In the genomic region with DNA sequence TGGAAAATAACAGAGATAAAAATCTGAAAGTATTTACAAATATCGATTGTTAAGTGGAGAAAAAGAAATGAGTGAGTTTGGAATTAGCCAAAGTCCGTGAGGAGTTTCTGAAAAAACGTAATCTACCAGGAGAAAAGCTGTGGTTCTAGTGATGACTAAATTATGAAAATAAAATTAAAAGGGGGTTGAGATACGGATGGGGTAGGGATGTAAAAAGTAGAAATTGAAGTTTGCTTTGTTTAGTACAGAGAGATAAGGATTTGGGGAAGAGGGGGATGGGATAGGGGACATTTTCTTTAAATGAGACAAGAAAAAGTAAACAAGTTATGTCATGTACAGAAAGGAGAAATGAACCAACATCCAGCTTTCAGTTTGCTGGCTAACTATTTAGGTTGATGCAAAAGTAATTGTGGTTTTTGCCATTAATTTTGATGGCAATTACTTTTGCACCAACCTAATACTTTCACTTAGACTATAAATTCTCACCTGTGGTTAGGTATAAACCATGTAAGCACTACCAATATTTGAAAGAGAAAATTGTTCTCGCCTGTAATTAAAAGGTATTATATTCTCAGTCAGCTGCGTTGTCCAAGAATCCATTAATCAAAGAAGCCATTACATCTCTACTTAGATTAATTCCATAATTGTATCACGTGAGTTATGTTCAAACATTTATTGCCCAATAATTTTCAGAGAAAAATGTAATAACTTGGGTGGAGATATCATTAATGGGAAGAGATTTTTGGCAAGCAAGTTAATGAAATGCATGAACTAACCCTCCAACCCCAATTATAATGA, we compare ENCODE assay signal across 20 cellular contexts.
DNase-seq lines count a peak whose midpoint lies in the region; ATAC-seq, FAIRE-seq and TF ChIP-seq lines count a peak whose summit lies in the region.
"Had no signal": no experiment of that assay in that cellular context is flagged by ENCODE, and none has a peak within 500 bp of the region (broad histone marks: within the 10 kb centered on the region; RNA-seq: fewer than 3 reads in every experiment).

No MANE protein-coding gene starts in this region.

- H3K4me2 ChIP-seq in HepG2 (ENCODE audit: low read depth, low read length): peak overlapping the region; percentile 59
- H3K4me2 ChIP-seq: A549; BLaER1 treated with 17β-estradiol and CSF1 and Interleukin-3, amounts not matched to agents 10 nM and 100 nM had no signal

- TF ChIP-seq CTCF in VCaP (conservative IDR thresholded peaks at IDR 0.05): no peak
- TF ChIP-seq CTCF in HepG2 (CRISPR knock-in tag; IDR thresholded peaks at IDR 0.05): no peak

- TF ChIP-seq RAD21 in HepG2 (CRISPR knock-in tag; IDR thresholded peaks at IDR 0.05): no peak

- no peak overlapping the region for H2AFZ ChIP-seq in HepG2 (ENCODE audit: low read length)

- no peaks in the 10 kb centered on the region for H3K9me3 ChIP-seq in HepG2 (ENCODE audit: low read length)
- H3K9me3 ChIP-seq: A549 had no signal

- in situ Hi-C loops in HepG2 (cut with HindIII; ENCODE audit: extremely low pct_ligation_motif_present, low pct_unique_long_range_greater_than_20kb): no loop called here

- H3K27ac ChIP-seq in VCaP: peak overlapping the region; percentile 96
- peak overlapping the region; percentile 65 for H3K27ac ChIP-seq in HepG2 (ENCODE audit: extremely low read length, insufficient read depth, low read length)
- H3K27ac ChIP-seq: A549; BLaER1 treated with 17β-estradiol and CSF1 and Interleukin-3, amounts not matched to agents 10 nM and 100 nM; SK-N-MC had no signal

- no peak for TF ChIP-seq POLR2A in HepG2 (IDR thresholded peaks at IDR 0.05; ENCODE audit: insufficient read depth in 1 of 2, low read depth in 2 of 2, low read length in 2 of 2)

- no peak; a peak in 1 of 4 replicates for TF ChIP-seq EP300 in HepG2 (IDR thresholded peaks at IDR 0.05; ENCODE audit: low read depth in 2 of 2, low read length in 2 of 2)
- TF ChIP-seq EP300 in HepG2 (CRISPR knock-in tag; IDR thresholded peaks at IDR 0.05; ENCODE audit: borderline replicate concordance): no peak

- no peaks in the 10 kb centered on the region for H3K79me2 ChIP-seq in HepG2 (ENCODE audit: insufficient read depth, low read length)

- CTCF ChIA-PET in HepG2 (lab: Yijun Ruan, JAX; ENCODE audit: low intra/inter-chr PET ratio, low total read pairs): no interaction called here

- FAIRE-seq in HepG2 (lab: Jason Lieb, UNC): no peak
- FAIRE-seq: G401.6, GM19239 had no signal

- DNase-seq in COR-L47 (lab: John Stamatoyannopoulos, UW) (peak; percentile 4), HuH-7.5 (ENCODE audit: low spot score) (peak; percentile 52), HepG2 (ENCODE audit: low spot score) (no peak), midbrain (lab: John Stamatoyannopoulos, UW) (no peak), cortex of kidney (lab: John Stamatoyannopoulos, UW) (no peak)
- DNase-seq in activated CD4-positive, alpha-beta T cell treated with anti-CD3 and anti-CD28 coated beads for 48 hours: no peak
- DNase-seq: CD8-positive, alpha-beta memory T cell; HCEC 1CT; NCI-H1436 treated with DMSO at 0.1 percent for 48 hours; NCI-H2171 treated with DMSO at 0.1 percent for 48 hours; NCI-H446 treated with DMSO at 0.1 percent for 48 hours; NCI-H748 treated with DMSO at 0.1 percent for 48 hours; OCI-M1; SHP77 had no signal

- no peaks in the 10 kb centered on the region for H4K20me1 ChIP-seq in HepG2 (ENCODE audit: insufficient read depth, low read length)
- H4K20me1 ChIP-seq: BLaER1 treated with 17β-estradiol and CSF1 and Interleukin-3, amounts not matched to agents 10 nM and 100 nM had no signal

- WGBS in HepG2 (ENCODE audit: low lambda C conversion rate): 37% methylated on average over 7 of the region's 7 CpGs

- H3K9ac ChIP-seq in HepG2 (ENCODE audit: insufficient read depth, low read depth, low read length): no peak overlapping the region
- H3K9ac ChIP-seq: BLaER1 treated with 17β-estradiol and CSF1 and Interleukin-3, amounts not matched to agents 10 nM and 100 nM had no signal

- POLR2A ChIA-PET in HepG2 (lab: Yijun Ruan, JAX): interaction anchor here (1.7 kb wide), 1 partner anchor 30 kb away, joined by 8 read pairs; no protein-coding TSS in a partner anchor

- BruUV-seq in HepG2 (replicated peaks; lab: Mats Ljungman, UMichigan): no TSS peak

- H3K27me3 ChIP-seq in HepG2 (ENCODE audit: control insufficient read depth in 1 of 2, insufficient read depth in 2 of 2, low read length in 2 of 2): no peaks in the 10 kb centered on the region
- H3K27me3 ChIP-seq: BLaER1 treated with 17β-estradiol and CSF1 and Interleukin-3, amounts not matched to agents 10 nM and 100 nM had no signal

- intact Hi-C loops in HepG2 (cut with micrococcal nuclease; ENCODE audit: unreplicated experiment): no loop called here

- H3K4me3 ChIP-seq in HepG2 (replicated peaks in 1 of 3; ENCODE audit: insufficient read depth in 1 of 3, low read depth in 2 of 3, low read length in 3 of 3): no peak overlapping the region; a peak in 1 of 6 replicates
- H3K4me3 ChIP-seq: A549; BLaER1 treated with 17β-estradiol and CSF1 and Interleukin-3, amounts not matched to agents 10 nM and 100 nM; SK-N-MC had no signal

- ATAC-seq in HepG2: peak; percentile 21; the same call in 1 of the 3 replicates
- ATAC-seq: A549 had no signal

- no peaks in the 10 kb centered on the region for H3K36me3 ChIP-seq in HepG2 (replicated peaks in 1 of 2; ENCODE audit: control insufficient read depth in 1 of 2, insufficient read depth in 2 of 2, low read length in 2 of 2)
- H3K36me3 ChIP-seq: BLaER1 treated with 17β-estradiol and CSF1 and Interleukin-3, amounts not matched to agents 10 nM and 100 nM had no signal

- peaks cover 36% of the 10 kb centered on the region for H3K4me1 ChIP-seq in HepG2 (ENCODE audit: insufficient read depth, low read length)
- H3K4me1 ChIP-seq: A549; BLaER1 treated with 17β-estradiol and CSF1 and Interleukin-3, amounts not matched to agents 10 nM and 100 nM had no signal

TF ChIP-seq in HepG2, 621 proteins besides CTCF, POLR2A, EP300 and RAD21 (continues in another document):
- TF ChIP-seq ASH2L (IDR thresholded peaks at IDR 0.05; ENCODE audit: insufficient read length, low read depth, low read length): no peak
- TF ChIP-seq, protein P1, sequence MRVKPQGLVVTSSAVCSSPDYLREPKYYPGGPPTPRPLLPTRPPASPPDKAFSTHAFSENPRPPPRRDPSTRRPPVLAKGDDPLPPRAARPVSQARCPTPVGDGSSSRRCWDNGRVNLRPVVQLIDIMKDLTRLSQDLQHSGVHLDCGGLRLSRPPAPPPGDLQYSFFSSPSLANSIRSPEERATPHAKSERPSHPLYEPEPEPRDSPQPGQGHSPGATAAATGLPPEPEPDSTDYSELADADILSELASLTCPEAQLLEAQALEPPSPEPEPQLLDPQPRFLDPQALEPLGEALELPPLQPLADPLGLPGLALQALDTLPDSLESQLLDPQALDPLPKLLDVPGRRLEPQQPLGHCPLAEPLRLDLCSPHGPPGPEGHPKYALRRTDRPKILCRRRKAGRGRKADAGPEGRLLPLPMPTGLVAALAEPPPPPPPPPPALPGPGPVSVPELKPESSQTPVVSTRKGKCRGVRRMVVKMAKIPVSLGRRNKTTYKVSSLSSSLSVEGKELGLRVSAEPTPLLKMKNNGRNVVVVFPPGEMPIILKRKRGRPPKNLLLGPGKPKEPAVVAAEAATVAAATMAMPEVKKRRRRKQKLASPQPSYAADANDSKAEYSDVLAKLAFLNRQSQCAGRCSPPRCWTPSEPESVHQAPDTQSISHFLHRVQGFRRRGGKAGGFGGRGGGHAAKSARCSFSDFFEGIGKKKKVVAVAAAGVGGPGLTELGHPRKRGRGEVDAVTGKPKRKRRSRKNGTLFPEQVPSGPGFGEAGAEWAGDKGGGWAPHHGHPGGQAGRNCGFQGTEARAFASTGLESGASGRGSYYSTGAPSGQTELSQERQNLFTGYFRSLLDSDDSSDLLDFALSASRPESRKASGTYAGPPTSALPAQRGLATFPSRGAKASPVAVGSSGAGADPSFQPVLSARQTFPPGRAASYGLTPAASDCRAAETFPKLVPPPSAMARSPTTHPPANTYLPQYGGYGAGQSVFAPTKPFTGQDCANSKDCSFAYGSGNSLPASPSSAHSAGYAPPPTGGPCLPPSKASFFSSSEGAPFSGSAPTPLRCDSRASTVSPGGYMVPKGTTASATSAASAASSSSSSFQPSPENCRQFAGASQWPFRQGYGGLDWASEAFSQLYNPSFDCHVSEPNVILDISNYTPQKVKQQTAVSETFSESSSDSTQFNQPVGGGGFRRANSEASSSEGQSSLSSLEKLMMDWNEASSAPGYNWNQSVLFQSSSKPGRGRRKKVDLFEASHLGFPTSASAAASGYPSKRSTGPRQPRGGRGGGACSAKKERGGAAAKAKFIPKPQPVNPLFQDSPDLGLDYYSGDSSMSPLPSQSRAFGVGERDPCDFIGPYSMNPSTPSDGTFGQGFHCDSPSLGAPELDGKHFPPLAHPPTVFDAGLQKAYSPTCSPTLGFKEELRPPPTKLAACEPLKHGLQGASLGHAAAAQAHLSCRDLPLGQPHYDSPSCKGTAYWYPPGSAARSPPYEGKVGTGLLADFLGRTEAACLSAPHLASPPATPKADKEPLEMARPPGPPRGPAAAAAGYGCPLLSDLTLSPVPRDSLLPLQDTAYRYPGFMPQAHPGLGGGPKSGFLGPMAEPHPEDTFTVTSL (CRISPR knock-in tag; IDR thresholded peaks at IDR 0.05; ENCODE audit: borderline replicate concordance): peak; percentile 9; the same call in 1 of the 2 replicates
- TF ChIP-seq, protein P2, sequence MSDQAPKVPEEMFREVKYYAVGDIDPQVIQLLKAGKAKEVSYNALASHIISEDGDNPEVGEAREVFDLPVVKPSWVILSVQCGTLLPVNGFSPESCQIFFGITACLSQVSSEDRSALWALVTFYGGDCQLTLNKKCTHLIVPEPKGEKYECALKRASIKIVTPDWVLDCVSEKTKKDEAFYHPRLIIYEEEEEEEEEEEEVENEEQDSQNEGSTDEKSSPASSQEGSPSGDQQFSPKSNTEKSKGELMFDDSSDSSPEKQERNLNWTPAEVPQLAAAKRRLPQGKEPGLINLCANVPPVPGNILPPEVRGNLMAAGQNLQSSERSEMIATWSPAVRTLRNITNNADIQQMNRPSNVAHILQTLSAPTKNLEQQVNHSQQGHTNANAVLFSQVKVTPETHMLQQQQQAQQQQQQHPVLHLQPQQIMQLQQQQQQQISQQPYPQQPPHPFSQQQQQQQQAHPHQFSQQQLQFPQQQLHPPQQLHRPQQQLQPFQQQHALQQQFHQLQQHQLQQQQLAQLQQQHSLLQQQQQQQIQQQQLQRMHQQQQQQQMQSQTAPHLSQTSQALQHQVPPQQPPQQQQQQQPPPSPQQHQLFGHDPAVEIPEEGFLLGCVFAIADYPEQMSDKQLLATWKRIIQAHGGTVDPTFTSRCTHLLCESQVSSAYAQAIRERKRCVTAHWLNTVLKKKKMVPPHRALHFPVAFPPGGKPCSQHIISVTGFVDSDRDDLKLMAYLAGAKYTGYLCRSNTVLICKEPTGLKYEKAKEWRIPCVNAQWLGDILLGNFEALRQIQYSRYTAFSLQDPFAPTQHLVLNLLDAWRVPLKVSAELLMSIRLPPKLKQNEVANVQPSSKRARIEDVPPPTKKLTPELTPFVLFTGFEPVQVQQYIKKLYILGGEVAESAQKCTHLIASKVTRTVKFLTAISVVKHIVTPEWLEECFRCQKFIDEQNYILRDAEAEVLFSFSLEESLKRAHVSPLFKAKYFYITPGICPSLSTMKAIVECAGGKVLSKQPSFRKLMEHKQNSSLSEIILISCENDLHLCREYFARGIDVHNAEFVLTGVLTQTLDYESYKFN (CRISPR knock-in tag; conservative IDR thresholded peaks at IDR 0.05): peak; percentile 71

Comparison
In these comparisons a context has a peak if more than half of its experiments do, and no peak if none do; other contexts are left out.
1. DNase-seq: peak in COR-L47 (single experiment) and HuH-7.5 (single experiment); none in HepG2 (single experiment), midbrain (single experiment), cortex of kidney (single experiment) and activated CD4-positive, alpha-beta T cell treated with anti-CD3 and anti-CD28 coated beads for 48 hours (single experiment).